9 cellular contexts compared by ENCODE assay signal in the genomic region with DNA sequence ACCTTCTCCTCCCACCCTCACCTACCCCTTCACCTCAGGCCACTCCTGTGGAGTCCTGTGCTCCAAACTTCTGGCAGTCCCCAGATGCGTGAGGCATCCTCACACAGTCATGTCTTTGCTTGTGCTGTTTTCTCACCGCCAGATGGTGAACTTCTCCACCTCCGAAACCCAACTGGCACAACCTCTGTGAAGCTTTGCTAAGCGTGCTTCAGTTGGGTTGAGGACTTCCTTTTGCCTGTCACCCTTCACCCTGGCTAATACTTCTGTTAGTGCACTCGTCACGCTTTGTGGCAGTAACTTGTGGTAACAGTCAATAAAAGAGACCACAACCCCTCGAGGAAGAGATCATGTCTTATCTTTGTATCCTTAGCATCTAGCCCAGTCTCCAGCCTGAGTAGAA. TPM values are rescaled to one million over a fixed set of nuclear protein-coding genes. Genes with fewer than 3 reads are reported as not detected.
DNase-seq lines count a peak whose midpoint lies in the region; ATAC-seq and TF ChIP-seq lines count a peak whose summit lies in the region.
"Had no signal": no experiment of that assay in that cellular context is flagged by ENCODE, and none has a peak within 500 bp of the region (broad histone marks: within the 10 kb centered on the region; RNA-seq: fewer than 3 reads in every experiment).

No MANE protein-coding gene starts in this region.

- H3K9me3 Mint-ChIP-seq in activated CD4-positive, alpha-beta T cell treated with anti-CD3 and anti-CD28 coated beads, Interleukin-2, amount 10 ng/mL, durations not matched to agents 24 days and 14 days = no peaks in the 10 kb centered on the region
- H3K9me3 Mint-ChIP-seq in nephron progenitor cell = no peaks in the 10 kb centered on the region

- peak; percentile 59 for ATAC-seq in GM19452 (IDR thresholded peaks at IDR 0.05; ENCODE audit: unreplicated experiment)
- ATAC-seq in HG03520 (IDR thresholded peaks at IDR 0.05; ENCODE audit: unreplicated experiment) = peak; percentile 34
- ATAC-seq in GM18520 (IDR thresholded peaks at IDR 0.05; ENCODE audit: unreplicated experiment) = no peak

- peak overlapping the region; percentile 5 for H3K4me3 Mint-ChIP-seq in activated CD4-positive, alpha-beta T cell treated with anti-CD3 and anti-CD28 coated beads, Interleukin-2, amount 10 ng/mL, durations not matched to agents 24 days and 14 days
- no peak overlapping the region for H3K4me3 Mint-ChIP-seq in nephron progenitor cell

- intact Hi-C loops in activated CD4-positive, alpha-beta T cell treated with anti-CD3 and anti-CD28 coated beads, Interleukin-2, amount 10 ng/mL, durations not matched to agents 24 days and 14 days (cut with micrococcal nuclease) = no loop called here
- intact Hi-C loops in thyroid gland (cut with DNase I) = no loop called here

- no peaks in the 10 kb centered on the region for H3K4me1 ChIP-seq in thyroid gland

- no peaks in the 10 kb centered on the region for H3K36me3 ChIP-seq in thyroid gland

- H3K27ac Mint-ChIP-seq in activated CD4-positive, alpha-beta T cell treated with anti-CD3 and anti-CD28 coated beads, Interleukin-2, amount 10 ng/mL, durations not matched to agents 24 days and 14 days = no peak overlapping the region
- peak overlapping the region; percentile 80 for H3K27ac Mint-ChIP-seq in nephron progenitor cell

- 91 to 92% methylated on average over 7 of the region's 7 CpGs for WGBS in thyroid gland, 2 donors

- no peaks in the 10 kb centered on the region for H3K27me3 Mint-ChIP-seq in activated CD4-positive, alpha-beta T cell treated with anti-CD3 and anti-CD28 coated beads, Interleukin-2, amount 10 ng/mL, durations not matched to agents 24 days and 14 days
- peaks cover 8% of the 10 kb centered on the region for H3K27me3 Mint-ChIP-seq in nephron progenitor cell (ENCODE audit: low read depth, poor library complexity)

- H3K27me3 ChIP-seq in thyroid gland = no peaks in the 10 kb centered on the region

- no peak overlapping the region for H3K4me3 ChIP-seq in thyroid gland (replicated peaks in 1 of 3)

- H3K9me3 ChIP-seq in thyroid gland = no peaks in the 10 kb centered on the region

- DNase-seq in activated CD4-positive, alpha-beta T cell treated with anti-CD3 and anti-CD28 coated beads, Interleukin-2, amount 10 ng/mL, durations not matched to agents 24 days and 14 days = peak; percentile 79
- DNase-seq in nephron progenitor cell (no peak), NCI-H146 (lab: John Stamatoyannopoulos, UW) (no peak), thyroid gland (no peak), iPS-NIHi11 (ENCODE audit: low spot score) (no peak)

- H3K4me1 Mint-ChIP-seq in activated CD4-positive, alpha-beta T cell treated with anti-CD3 and anti-CD28 coated beads, Interleukin-2, amount 10 ng/mL, durations not matched to agents 24 days and 14 days = peaks cover 14% of the 10 kb centered on the region
- peaks cover 76% of the 10 kb centered on the region for H3K4me1 Mint-ChIP-seq in nephron progenitor cell

- no peak overlapping the region for H3K27ac ChIP-seq in thyroid gland

- TF ChIP-seq CTCF in nephron progenitor cell (IDR thresholded peaks at IDR 0.05) (no peak), thyroid gland (IDR thresholded peaks at IDR 0.05) (no peak)

- TF ChIP-seq POLR2A in thyroid gland (IDR thresholded peaks at IDR 0.05) = no peak

- H3K36me3 Mint-ChIP-seq in activated CD4-positive, alpha-beta T cell treated with anti-CD3 and anti-CD28 coated beads, Interleukin-2, amount 10 ng/mL, durations not matched to agents 24 days and 14 days (ENCODE audit: low read depth) = peaks cover 3% of the 10 kb centered on the region
- H3K36me3 Mint-ChIP-seq in nephron progenitor cell (ENCODE audit: low read depth) = peaks cover 5% of the 10 kb centered on the region

RNA-seq across cellular contexts. Expression of a gene that starts 42.0 kb away (rescaled TPM):
- 0.09 and 0.14 TPM in 2 replicates for total RNA-seq in activated CD4-positive, alpha-beta T cell treated with anti-CD3 and anti-CD28 coated beads, Interleukin-2, amount 10 ng/mL, durations not matched to agents 24 days and 14 days
- total RNA-seq in thyroid gland = 1 to 10 TPM in 1 of 4 donors, under 1 TPM in 3; 0.49 to 1.2 (median 0.85) TPM

RNA-seq across cellular contexts. Expression of a gene that starts 56.5 kb away (rescaled TPM):
- total RNA-seq in activated CD4-positive, alpha-beta T cell treated with anti-CD3 and anti-CD28 coated beads, Interleukin-2, amount 10 ng/mL, durations not matched to agents 24 days and 14 days = not detected in 2 replicates
- total RNA-seq in thyroid gland = not detected
- total RNA-seq: NCI-H460 had no signal
